ENCODE assay signal across 12 cellular contexts in genomic region chr12:52038447-52038846, GRCh38. TPM values are rescaled to one million over a fixed set of nuclear protein-coding genes. Genes with fewer than 3 reads are reported as not detected.
DNase-seq lines count a peak whose midpoint lies in the region; ATAC-seq and TF ChIP-seq lines count a peak whose summit lies in the region.
"Had no signal": no experiment of that assay in that cellular context is flagged by ENCODE, and none has a peak within 500 bp of the region (broad histone marks: within the 10 kb centered on the region; RNA-seq: fewer than 3 reads in every experiment).

No MANE protein-coding gene starts in this region.

- intact Hi-C loops in dorsolateral prefrontal cortex (cut with DNase I): no loop called here

- no peaks in the 10 kb centered on the region for H3K27me3 ChIP-seq in CD4-positive, CD25-positive, alpha-beta regulatory T cell (ENCODE audit: control insufficient read depth, insufficient read depth, low read length)
- H3K27me3 ChIP-seq in MG63 (no peaks in the 10 kb centered on the region), dorsolateral prefrontal cortex (no peaks in the 10 kb centered on the region), WERI-Rb-1 (ENCODE audit: insufficient read depth, low read depth, severe bottlenecking) (no peaks in the 10 kb centered on the region)

- H3K4me1 ChIP-seq in CD4-positive, CD25-positive, alpha-beta regulatory T cell (ENCODE audit: control insufficient read depth, insufficient read depth, low read length, poor library complexity, severe bottlenecking): peaks cover 37% of the 10 kb centered on the region

- no peaks in the 10 kb centered on the region for H3K36me3 Mint-ChIP-seq in CD4-positive, CD25-positive, alpha-beta regulatory T cell
- peaks cover 1% of the 10 kb centered on the region for H3K36me3 Mint-ChIP-seq in progenitor cell of endocrine pancreas (ENCODE audit: insufficient read depth)

- H3K4me1 Mint-ChIP-seq in CD4-positive, CD25-positive, alpha-beta regulatory T cell: peaks cover 0 to 45% (median 29%) of the 10 kb centered on the region in 4 donors
- H3K4me1 Mint-ChIP-seq in progenitor cell of endocrine pancreas (ENCODE audit: low read depth): peaks cover 7% of the 10 kb centered on the region

- no peaks in the 10 kb centered on the region for H3K36me3 ChIP-seq in CD4-positive, CD25-positive, alpha-beta regulatory T cell (ENCODE audit: control insufficient read depth, insufficient read depth, low read length)
- no peaks in the 10 kb centered on the region for H3K36me3 ChIP-seq in MG63
- peaks cover 13% of the 10 kb centered on the region; the same call in 1 of the 2 replicates for H3K36me3 ChIP-seq in WERI-Rb-1

- peak overlapping the region; percentile 48 to 88 (median 76) for H3K4me3 Mint-ChIP-seq in CD4-positive, CD25-positive, alpha-beta regulatory T cell
- peak overlapping the region; percentile 83 for H3K4me3 Mint-ChIP-seq in progenitor cell of endocrine pancreas (ENCODE audit: low read depth)

- no peak for DNase-seq in CD4-positive, CD25-positive, alpha-beta regulatory T cell
- DNase-seq in MG63 (no peak), dorsolateral prefrontal cortex (no peak), progenitor cell of endocrine pancreas (ENCODE audit: low spot score, unreplicated experiment) (no peak), WERI-Rb-1 (no peak), GM19238 (ENCODE audit: insufficient read length, low spot score) (no peak)
- DNase-seq in stimulated activated CD4-positive, alpha-beta T cell treated with anti-CD3 and anti-CD28 coated beads, Interleukin-2, amount 100 ng/mL, for 48 hours: no peak
- DNase-seq in stimulated activated CD4-positive, alpha-beta T cell treated with anti-CD3 and anti-CD28 coated beads, Interleukin-4, amount 100 ng/mL, for 24 hours: no peak
- DNase-seq: activated CD4-positive, alpha-beta T cell treated with anti-CD3 and anti-CD28 coated beads, Interleukin-2, amount 50 U/mL, for 48 hours; stimulated activated naive CD4-positive, alpha-beta T cell treated with Interleukin-2 at 50 U/mL for 16 hours had no signal

- TF ChIP-seq CTCF in dorsolateral prefrontal cortex (IDR thresholded peaks at IDR 0.05 in 54 of 56, conservative IDR thresholded peaks at IDR 0.05 in 2 of 56; ENCODE audit: low read depth in 1 of 56, partially characterized antibody in 56 of 56) (no peak), progenitor cell of endocrine pancreas (IDR thresholded peaks at IDR 0.05; ENCODE audit: unreplicated experiment) (no peak), WERI-Rb-1 (IDR thresholded peaks at IDR 0.05; ENCODE audit: low read depth, low read length) (no peak)

- no peak for ATAC-seq in CD4-positive, CD25-positive, alpha-beta regulatory T cell (ENCODE audit: low read depth in 2 of 2)

- no peak overlapping the region for H3K27ac ChIP-seq in CD4-positive, CD25-positive, alpha-beta regulatory T cell (ENCODE audit: insufficient read depth, low read length, poor library complexity, severe bottlenecking)
- H3K27ac ChIP-seq in dorsolateral prefrontal cortex: peak overlapping the region in 46 of 59 donors; percentile 12 to 94 (median 80)
- H3K27ac ChIP-seq in WERI-Rb-1: no peak overlapping the region
- H3K27ac ChIP-seq: epithelial cell of prostate had no signal

- H3K9me3 Mint-ChIP-seq in CD4-positive, CD25-positive, alpha-beta regulatory T cell: peaks cover 0 to 2% (median 0%) of the 10 kb centered on the region in 7 donors
- no peaks in the 10 kb centered on the region for H3K9me3 Mint-ChIP-seq in progenitor cell of endocrine pancreas (ENCODE audit: low read depth)

- no peak overlapping the region for H3K4me3 ChIP-seq in CD4-positive, CD25-positive, alpha-beta regulatory T cell (ENCODE audit: low read depth, low read length)
- H3K4me3 ChIP-seq in MG63: peak overlapping the region; percentile 51
- H3K4me3 ChIP-seq in dorsolateral prefrontal cortex: peak overlapping the region in 46 of 59 donors; percentile 7 to 82 (median 69)
- H3K4me3 ChIP-seq in WERI-Rb-1 (ENCODE audit: low read depth, low read length): no peak overlapping the region

- H3K9me3 ChIP-seq in CD4-positive, CD25-positive, alpha-beta regulatory T cell (ENCODE audit: control insufficient read depth in 2 of 2, low read length in 2 of 2): no peaks in the 10 kb centered on the region
- H3K9me3 ChIP-seq in MG63: no peaks in the 10 kb centered on the region
- H3K9me3 ChIP-seq in WERI-Rb-1 (ENCODE audit: severe bottlenecking): no peaks in the 10 kb centered on the region

- peaks cover 5% of the 10 kb centered on the region for H3K27me3 Mint-ChIP-seq in CD4-positive, CD25-positive, alpha-beta regulatory T cell
- H3K27me3 Mint-ChIP-seq in progenitor cell of endocrine pancreas: peaks cover 22% of the 10 kb centered on the region

- peak overlapping the region; percentile 2 to 90 (median 83) for H3K27ac Mint-ChIP-seq in CD4-positive, CD25-positive, alpha-beta regulatory T cell
- peak overlapping the region; percentile 82 for H3K27ac Mint-ChIP-seq in progenitor cell of endocrine pancreas

RNA-seq across cellular contexts. Expression of gene NR4A1, which starts 12.8 kb away (rescaled TPM):
- 143 TPM for total RNA-seq in CD4-positive, CD25-positive, alpha-beta regulatory T cell
- polyA plus RNA-seq in CD4-positive, CD25-positive, alpha-beta regulatory T cell: under 1 TPM; 0.22 to 0.54 (median 0.47) TPM
- total RNA-seq in MG63 (2014; rRNA removed; shearing (Covaris generic); ENCODE audit: low replicate concordance): 4.4 TPM in 1 of 2 replicates, not detected in the other
- total RNA-seq in dorsolateral prefrontal cortex (100 to 1,000 TPM in 5 of 120 experiments, 10 to 100 TPM in 115; 13.1 to 194 (median 28.9) TPM), progenitor cell of endocrine pancreas (21.7 and 22.8 TPM in 2 replicates)

RNA-seq across cellular contexts. Expression of gene ATG101, which starts 31.3 kb away (rescaled TPM):
- 33.5 TPM for total RNA-seq in CD4-positive, CD25-positive, alpha-beta regulatory T cell
- 10 to 100 TPM; 30.1 to 38.2 (median 34.8) TPM for polyA plus RNA-seq in CD4-positive, CD25-positive, alpha-beta regulatory T cell
- 45.4 and 110 TPM in 2 replicates for total RNA-seq in MG63 (2014; rRNA removed; shearing (Covaris generic); ENCODE audit: low replicate concordance)
- total RNA-seq in dorsolateral prefrontal cortex (10 to 100 TPM; 19.6 to 42.5 (median 31.5) TPM), progenitor cell of endocrine pancreas (23.5 and 26.4 TPM in 2 replicates)

RNA-seq across cellular contexts. Expression of gene TAMALIN, which starts 31.7 kb away (rescaled TPM):
- 253 TPM for total RNA-seq in CD4-positive, CD25-positive, alpha-beta regulatory T cell
- polyA plus RNA-seq in CD4-positive, CD25-positive, alpha-beta regulatory T cell: 1 to 10 TPM in 2 of 4 donors, under 1 TPM in 2; 0.37 to 4.3 (median 0.91) TPM
- 1.4 and 2.0 TPM in 2 replicates for total RNA-seq in MG63 (2014; rRNA removed; shearing (Covaris generic); ENCODE audit: low replicate concordance)
- total RNA-seq in dorsolateral prefrontal cortex (100 to 1,000 TPM in 3 of 120 experiments, 10 to 100 TPM in 117; 27.0 to 168 (median 54.0) TPM), progenitor cell of endocrine pancreas (12.5 and 15.5 TPM in 2 replicates)
- total RNA-seq: NCI-H460 had no signal

RNA-seq across cellular contexts. Expression of gene SMIM41, which starts 41.1 kb away (rescaled TPM):
- 0.54 TPM for total RNA-seq in CD4-positive, CD25-positive, alpha-beta regulatory T cell
- not detected for polyA plus RNA-seq in CD4-positive, CD25-positive, alpha-beta regulatory T cell
- not detected in 2 replicates for total RNA-seq in MG63 (2014; rRNA removed; shearing (Covaris generic); ENCODE audit: low replicate concordance)
- total RNA-seq in dorsolateral prefrontal cortex: 1 to 10 TPM in 2 of 120 experiments, under 1 TPM in 10, not detected in 108; 0.33 to 3.7 (median 0.55) TPM
- total RNA-seq in progenitor cell of endocrine pancreas: not detected in 2 replicates

Comparison
In these comparisons a context has a peak if more than half of its experiments do, and no peak if none do; other contexts are left out.
1. H3K27ac ChIP-seq: peak in dorsolateral prefrontal cortex (46 of 59); none in CD4-positive, CD25-positive, alpha-beta regulatory T cell (single experiment) and WERI-Rb-1 (single experiment).
2. H3K4me3 ChIP-seq: peak in MG63 (single experiment) and dorsolateral prefrontal cortex (46 of 59); none in CD4-positive, CD25-positive, alpha-beta regulatory T cell (single experiment) and WERI-Rb-1 (single experiment).